In genomic region chr7:74582447-74583039, GRCh38 we compare ENCODE assay signal across 1 cellular context.
TF ChIP-seq lines count a peak whose summit lies in the region.

No MANE protein-coding gene starts in this region.

TF ChIP-seq in A549, 52 proteins besides CTCF, POLR2A, EP300 and RAD21 (continued from another document):
- no peak for TF ChIP-seq ELK1 (IDR thresholded peaks at IDR 0.05; ENCODE audit: low read depth, low read length)
- peak; percentile 89 for TF ChIP-seq ZFP36 (IDR thresholded peaks at IDR 0.05; ENCODE audit: borderline replicate concordance, partially characterized antibody)
- peak in 1 of 2 experiments; percentile 31; a peak in 1 of 5 replicates for TF ChIP-seq JUN (IDR thresholded peaks at IDR 0.05)
- peak; percentile 84 for TF ChIP-seq HDAC2 (IDR thresholded peaks at IDR 0.05)
- TF ChIP-seq RCOR1 (IDR thresholded peaks at IDR 0.05; ENCODE audit: low read depth, low read length): no peak
- TF ChIP-seq KDM1A (IDR thresholded peaks at IDR 0.05; ENCODE audit: low read depth): peak; percentile 95
- TF ChIP-seq RFX5 (IDR thresholded peaks at IDR 0.05): no peak
